ENCODE assay signal across 8 cellular contexts in genomic region chr1:70205076-70205436, GRCh38. TPM values are rescaled to one million over a fixed set of nuclear protein-coding genes. Genes with fewer than 3 reads are reported as not detected.
DNase-seq lines count a peak whose midpoint lies in the region; ATAC-seq, FAIRE-seq and TF ChIP-seq lines count a peak whose summit lies in the region.

No MANE protein-coding gene starts in this region.

- DNase-seq in H54 (ENCODE audit: insufficient read length, low spot score) (peak; percentile 9), PC-3 (no peak), epithelial cell of proximal tubule (ENCODE audit: low read depth) (no peak), NCI-H446 (lab: John Stamatoyannopoulos, UW) (no peak), GF-D8 (lab: John Stamatoyannopoulos, UW) (no peak)

- peak; percentile 6 for FAIRE-seq in H54 (lab: Jason Lieb, UNC)

- no peak for TF ChIP-seq CTCF in PC-3 (conservative IDR thresholded peaks at IDR 0.05; ENCODE audit: low read depth, low read length)
- TF ChIP-seq CTCF in epithelial cell of proximal tubule (conservative IDR thresholded peaks at IDR 0.05; ENCODE audit: low read depth, low read length), result no peak
- no peak for TF ChIP-seq CTCF in parathyroid adenoma (IDR thresholded peaks at IDR 0.05)

- CTCF ChIA-PET in PC-3 (lab: Charles Lee), result interaction anchor here (1.2 kb wide), 1 partner anchor 16 kb away, joined by 8 read pairs; the partner anchor contains the start of gene SRSF11

- no peak for TF ChIP-seq POLR2A in H54 (IDR thresholded peaks at IDR 0.05; ENCODE audit: low read depth, low read length)

- H3K4me3 ChIP-seq in GM08714 (ENCODE audit: low read length) (peak overlapping the region; percentile 96), PC-3 (ENCODE audit: low read length) (peak overlapping the region; percentile 85), epithelial cell of proximal tubule (ENCODE audit: low read depth, low read length) (peak overlapping the region; percentile 96), parathyroid adenoma (ENCODE audit: low read depth, low read length) (peak overlapping the region; percentile 88)

- no peaks in the 10 kb centered on the region for H3K9me2 ChIP-seq in PC-3 (replicated peaks; ENCODE audit: low read length)

- H2AFZ ChIP-seq in PC-3 (ENCODE audit: low read length) (peak overlapping the region; percentile 84), parathyroid adenoma (peak overlapping the region; percentile 94)

- TSS peak; percentile 75 for BruUV-seq in PC-3 (replicated peaks; lab: Mats Ljungman, UMichigan)

- H3K27me3 ChIP-seq in PC-3 (ENCODE audit: low read length), result no peaks in the 10 kb centered on the region
- H3K27me3 ChIP-seq in parathyroid adenoma (ENCODE audit: control insufficient read depth, insufficient read depth, low read length), result no peaks in the 10 kb centered on the region

- H3F3A ChIP-seq in PC-3 (ENCODE audit: low read length, unreplicated experiment), result no peaks in the 10 kb centered on the region

- H3K27ac ChIP-seq in PC-3 (ENCODE audit: low read length) (no peak overlapping the region), parathyroid adenoma (peak overlapping the region; percentile 80)

- no peaks in the 10 kb centered on the region for H3K9me3 ChIP-seq in PC-3 (ENCODE audit: low read length)
- no peaks in the 10 kb centered on the region for H3K9me3 ChIP-seq in parathyroid adenoma (ENCODE audit: control insufficient read depth, low read length)

- H3K36me3 ChIP-seq in PC-3 (ENCODE audit: low read depth, low read length), result peaks cover 12% of the 10 kb centered on the region; the same call in 1 of the 2 replicates
- no peaks in the 10 kb centered on the region for H3K36me3 ChIP-seq in parathyroid adenoma (ENCODE audit: control insufficient read depth, insufficient read depth, low read length)

- H3K4me2 ChIP-seq in PC-3 (ENCODE audit: low read length) (peak overlapping the region; percentile 94), parathyroid adenoma (ENCODE audit: low read length) (peak overlapping the region; percentile 69)

- intact Hi-C loops in PC-3 (cut with micrococcal nuclease), result loop anchor here (1.0 to 5.0 kb wide), 5 partner anchors 16 to 876 kb away; partner anchors contain the start of genes CTH, SRSF11 and ZRANB2

- POLR2A ChIA-PET in PC-3 (lab: Charles Lee; ENCODE audit: unreplicated experiment), result interaction anchor here (1.6 kb wide), 1 partner anchor 16 kb away, joined by 13 read pairs; the partner anchor contains the start of gene SRSF11

- H3K9ac ChIP-seq in PC-3 (ENCODE audit: low read length) (peak overlapping the region; percentile 93), parathyroid adenoma (peak overlapping the region; percentile 25)

- H3K4me1 ChIP-seq in PC-3 (ENCODE audit: insufficient read depth, low read length) (peaks cover 12% of the 10 kb centered on the region), parathyroid adenoma (no peaks in the 10 kb centered on the region)

- H4K20me1 ChIP-seq in PC-3 (ENCODE audit: low read length), result no peaks in the 10 kb centered on the region

- ATAC-seq in PC-3 (peak; percentile 32), GM18861 (IDR thresholded peaks at IDR 0.05; ENCODE audit: unreplicated experiment) (no peak)

- H3K79me2 ChIP-seq in PC-3 (ENCODE audit: low read length) (peaks cover 95% of the 10 kb centered on the region), parathyroid adenoma (peaks cover 19% of the 10 kb centered on the region)

RNA-seq across cellular contexts. Expression of gene LRRC40, which starts 0.3 kb away (rescaled TPM):
- total RNA-seq in PC-3 (2014; rRNA removed) (17.9 and 18.4 TPM in 2 replicates), epithelial cell of proximal tubule (28.1 and 32.8 TPM in 2 replicates)

RNA-seq across cellular contexts. Expression of gene SRSF11, which starts 16.1 kb away (rescaled TPM):
- total RNA-seq in PC-3 (2014; rRNA removed), result 98.7 and 112 TPM in 2 replicates
- total RNA-seq in epithelial cell of proximal tubule, result 71.7 and 73.2 TPM in 2 replicates
